Comparison of ENCODE assay signal across 1 cellular context in the genomic region with DNA sequence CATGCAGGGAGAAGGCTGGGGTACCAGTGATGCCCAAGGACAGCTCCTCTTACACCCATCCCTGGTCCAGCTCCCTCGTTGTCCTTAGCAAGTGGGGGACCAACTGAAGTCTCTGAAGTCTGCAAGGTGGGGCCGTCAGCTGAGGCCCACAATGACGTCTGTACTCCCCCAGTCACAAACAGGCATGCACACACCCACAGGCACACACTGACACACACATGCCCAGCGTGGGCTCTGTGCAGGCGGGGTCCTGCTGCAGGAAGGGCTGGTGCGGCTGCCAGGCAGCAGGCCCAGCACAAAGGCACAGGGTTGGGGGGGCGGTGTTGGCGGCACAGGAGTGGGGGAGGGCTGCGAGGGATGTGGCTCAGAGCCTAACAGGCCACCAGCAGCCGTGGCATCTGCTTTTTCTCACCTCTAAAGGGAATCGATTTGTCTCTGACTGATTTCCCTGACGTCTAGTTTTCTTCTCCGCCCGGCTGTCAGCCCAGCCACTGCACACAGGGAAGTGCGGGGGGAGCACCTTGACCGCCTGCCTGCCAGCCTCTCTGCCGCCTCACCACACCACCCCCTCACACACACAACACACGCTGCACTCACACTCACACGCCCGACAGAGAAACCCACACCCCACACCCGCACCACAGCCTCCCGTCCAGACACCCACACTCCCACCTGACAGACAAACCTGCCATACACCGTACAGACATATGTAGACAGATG.
TF ChIP-seq lines count a peak whose summit lies in the region.

No MANE protein-coding gene starts in this region.

TF ChIP-seq in WTC11, 78 proteins besides CTCF, POLR2A, EP300 and RAD21 (continued from another document):
- TF ChIP-seq E2F5 (CRISPR knock-in tag; IDR thresholded peaks at IDR 0.05) (no peak), HMGA2 (CRISPR knock-in tag; IDR thresholded peaks at IDR 0.05) (no peak), OVOL2 (CRISPR knock-in tag; IDR thresholded peaks at IDR 0.05; ENCODE audit: borderline replicate concordance) (no peak), AR (CRISPR knock-in tag; IDR thresholded peaks at IDR 0.05) (no peak)
